Comparison of ENCODE assay signal across 8 cellular contexts in genomic region chr7:129225931-129226572, GRCh38. TPM values are rescaled to one million over a fixed set of nuclear protein-coding genes. Genes with fewer than 3 reads are reported as not detected.
DNase-seq lines count a peak whose midpoint lies in the region; ATAC-seq and TF ChIP-seq lines count a peak whose summit lies in the region.

No MANE protein-coding gene starts in this region.

- H3K4me3 ChIP-seq in WERI-Rb-1 (ENCODE audit: low read depth, low read length) (peak overlapping the region; percentile 73), hepatocyte (peak overlapping the region; percentile 89), spleen (peak overlapping the region; percentile 73 to 100 (median 96))

- peak overlapping the region; percentile 88 for H3K4me2 ChIP-seq in hepatocyte

- H3K4me3 Mint-ChIP-seq in activated naive CD4-positive, alpha-beta T cell treated with anti-CD3 and anti-CD28 coated beads for 36 hours = peak overlapping the region; percentile 88

- TF ChIP-seq CTCF in WERI-Rb-1 (IDR thresholded peaks at IDR 0.05; ENCODE audit: low read depth, low read length) (no peak), hepatocyte (IDR thresholded peaks at IDR 0.05; ENCODE audit: poor library complexity) (no peak), spleen (IDR thresholded peaks at IDR 0.05 in 8 of 11, conservative IDR thresholded peaks at IDR 0.05 in 3 of 11) (no peak)

- no peak for DNase-seq in activated naive CD4-positive, alpha-beta T cell treated with anti-CD3 and anti-CD28 coated beads for 36 hours
- no peak for DNase-seq in activated naive CD4-positive, alpha-beta T cell treated with anti-CD3 and anti-CD28 coated beads, Interleukin-2, amount 50 U/mL, for 16 hours
- DNase-seq in WERI-Rb-1 (no peak), hepatocyte (ENCODE audit: low spot score) (no peak), spleen (no peak)
- no peak for DNase-seq in stimulated activated CD4-positive, alpha-beta T cell treated with anti-CD3 and anti-CD28 coated beads, Interleukin-4, amount 100 ng/mL, for 1 hour

- H3K27ac ChIP-seq in WERI-Rb-1 (peak overlapping the region; percentile 10; the same call in 1 of the 2 replicates), hepatocyte (peak overlapping the region; percentile 84), spleen (peak overlapping the region in 6 of 8 donors; percentile 90 to 97 (median 95))

- H3K4me1 Mint-ChIP-seq in activated naive CD4-positive, alpha-beta T cell treated with anti-CD3 and anti-CD28 coated beads for 36 hours (ENCODE audit: low read depth) = peaks cover 31% of the 10 kb centered on the region

- peak overlapping the region; percentile 81 for H2AFZ ChIP-seq in hepatocyte

- H3K27me3 ChIP-seq in WERI-Rb-1 (ENCODE audit: insufficient read depth, low read depth, severe bottlenecking) (no peaks in the 10 kb centered on the region), hepatocyte (no peaks in the 10 kb centered on the region), spleen (replicated peaks in 1 of 7) (no peaks in the 10 kb centered on the region)

- no peaks in the 10 kb centered on the region for H3K9me3 ChIP-seq in WERI-Rb-1 (ENCODE audit: severe bottlenecking)
- H3K9me3 ChIP-seq in hepatocyte (ENCODE audit: low read depth) = no peaks in the 10 kb centered on the region
- no peaks in the 10 kb centered on the region for H3K9me3 ChIP-seq in spleen

- no peaks in the 10 kb centered on the region for H3K36me3 Mint-ChIP-seq in activated naive CD4-positive, alpha-beta T cell treated with anti-CD3 and anti-CD28 coated beads for 36 hours (ENCODE audit: low read depth)

- H4K20me1 ChIP-seq in hepatocyte (ENCODE audit: insufficient read depth, poor library complexity, severe bottlenecking) = no peaks in the 10 kb centered on the region

- ATAC-seq in HG03439 (IDR thresholded peaks at IDR 0.05; ENCODE audit: unreplicated experiment) = no peak
- no peak for ATAC-seq in HG02970 (IDR thresholded peaks at IDR 0.05; ENCODE audit: low FRiP score, unreplicated experiment)

- WGBS in hepatocyte (ENCODE audit: low lambda C conversion rate, missing lambda C conversion rate) = 16% methylated on average over 11 of the region's 11 CpGs
- WGBS in spleen, 5 donors = 26 to 39% (median 32%) methylated on average over 11 of the region's 11 CpGs

- H3K27ac Mint-ChIP-seq in activated naive CD4-positive, alpha-beta T cell treated with anti-CD3 and anti-CD28 coated beads for 36 hours = no peak overlapping the region

- intact Hi-C loops in activated naive CD4-positive, alpha-beta T cell treated with anti-CD3 and anti-CD28 coated beads for 36 hours (cut with micrococcal nuclease) = loop anchor here (1.0 to 10.0 kb wide), 6 partner anchors 143 to 785 kb away; partner anchors contain the start of gene NRF1
- intact Hi-C loops in spleen (cut with DNase I; ENCODE audit: low total_unique reads) = loop anchor here (10.0 kb wide), 2 partner anchors 49 to 249 kb away; no protein-coding TSS in a partner anchor

- H3K9me3 Mint-ChIP-seq in activated naive CD4-positive, alpha-beta T cell treated with anti-CD3 and anti-CD28 coated beads for 36 hours = no peaks in the 10 kb centered on the region

- CTCF ChIA-PET in activated naive CD4-positive, alpha-beta T cell treated with anti-CD3 and anti-CD28 coated beads for 36 hours (lab: Charles Lee) = interaction anchor here (0.6 to 10.9 kb wide), 7 partner anchors 8 to 492 kb away, joined by 3 to 234 read pairs (median 3); no protein-coding TSS in a partner anchor

- no peak for TF ChIP-seq POLR2A in spleen (IDR thresholded peaks at IDR 0.05)

- peaks cover 9% of the 10 kb centered on the region for H3K4me1 ChIP-seq in hepatocyte (ENCODE audit: insufficient read depth)
- peaks cover 4 to 57% (median 31%) of the 10 kb centered on the region in 6 donors for H3K4me1 ChIP-seq in spleen

- no peaks in the 10 kb centered on the region for H3K9me2 ChIP-seq in hepatocyte (replicated peaks; ENCODE audit: insufficient read depth)

- H3K27me3 Mint-ChIP-seq in activated naive CD4-positive, alpha-beta T cell treated with anti-CD3 and anti-CD28 coated beads for 36 hours (ENCODE audit: low read depth) = no peaks in the 10 kb centered on the region

- H3K36me3 ChIP-seq in WERI-Rb-1 = no peaks in the 10 kb centered on the region
- H3K36me3 ChIP-seq in hepatocyte (replicated peaks; ENCODE audit: insufficient read depth, low read depth) = no peaks in the 10 kb centered on the region
- no peaks in the 10 kb centered on the region for H3K36me3 ChIP-seq in spleen

- H3K79me2 ChIP-seq in hepatocyte = peaks cover 46% of the 10 kb centered on the region

RNA-seq across cellular contexts. Expression of gene AHCYL2, which starts 1.2 kb away (rescaled TPM):
- total RNA-seq in activated naive CD4-positive, alpha-beta T cell treated with anti-CD3 and anti-CD28 coated beads for 36 hours = 10 to 100 TPM; 29.1 to 30.4 TPM
- total RNA-seq in hepatocyte (16.7 and 20.0 TPM in 2 replicates), spleen (10 to 100 TPM; 14.1 to 20.1 (median 18.3) TPM)
- polyA plus RNA-seq in hepatocyte (7.1 and 13.7 TPM in 2 replicates), spleen (1 to 10 TPM; 3.1 to 3.3 (median 3.3) TPM)

RNA-seq across cellular contexts. Expression of gene SMO, which starts 37.6 kb away (rescaled TPM):
- total RNA-seq in activated naive CD4-positive, alpha-beta T cell treated with anti-CD3 and anti-CD28 coated beads for 36 hours = under 1 TPM; 0.20 to 0.43 TPM
- total RNA-seq in hepatocyte (46.2 and 48.8 TPM in 2 replicates), spleen (1 to 10 TPM; 2.6 to 4.7 (median 3.0) TPM)
- polyA plus RNA-seq in hepatocyte (25.5 and 28.2 TPM in 2 replicates), spleen (1 to 10 TPM; 1.4 to 2.1 (median 1.6) TPM)

Comparison
In these comparisons a context has a peak if more than half of its experiments do, and no peak if none do; other contexts are left out.
1. H3K27ac ChIP-seq: peak in every context shown above with its lines; median percentile 95 in spleen; 84 in hepatocyte; 10 in WERI-Rb-1.